1 cellular context compared by ENCODE assay signal in the genomic region with DNA sequence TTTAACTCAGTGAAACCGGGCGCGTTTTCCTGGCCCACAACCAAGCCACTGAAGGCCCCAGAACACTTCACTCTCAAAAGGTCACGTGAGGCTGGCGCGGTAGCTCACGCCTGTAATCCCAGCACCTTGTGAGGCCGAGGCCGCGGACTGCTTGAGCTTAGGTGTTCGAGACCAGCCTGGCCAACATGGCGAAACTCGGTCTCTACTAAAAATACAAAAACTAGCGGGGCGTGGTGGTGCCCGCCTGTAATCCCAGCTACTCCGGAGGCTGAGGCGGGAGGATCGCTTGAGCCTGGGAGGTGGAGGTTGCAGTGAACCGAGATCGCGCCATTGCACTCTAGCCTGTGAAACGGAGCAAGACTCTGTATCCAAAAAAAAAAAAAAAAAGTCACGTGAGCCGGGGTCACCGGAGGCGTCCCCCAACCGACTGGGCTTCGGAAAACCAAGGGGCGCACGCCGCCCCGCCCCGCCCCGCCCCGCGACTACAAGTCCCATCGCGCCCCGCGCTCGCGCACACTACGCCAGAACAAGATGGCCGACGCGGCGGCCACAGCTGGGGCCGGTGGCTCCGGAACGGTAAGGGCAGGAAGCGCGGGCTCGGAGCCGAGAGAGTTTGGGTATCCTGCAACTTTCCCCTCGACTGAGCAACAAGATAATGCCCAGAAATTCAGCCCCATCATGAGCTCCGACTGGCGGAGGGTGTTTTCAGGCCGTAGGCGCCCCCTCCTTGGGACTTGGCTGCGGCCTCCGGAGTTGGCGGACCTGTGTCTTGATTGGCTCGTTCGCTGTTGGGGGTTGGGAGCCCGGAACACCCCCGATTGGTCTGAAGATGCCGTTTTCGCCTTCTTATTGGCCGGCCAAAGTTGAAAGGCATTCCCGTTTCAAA.
TF ChIP-seq lines count a peak whose summit lies in the region.

A gene with protein sequence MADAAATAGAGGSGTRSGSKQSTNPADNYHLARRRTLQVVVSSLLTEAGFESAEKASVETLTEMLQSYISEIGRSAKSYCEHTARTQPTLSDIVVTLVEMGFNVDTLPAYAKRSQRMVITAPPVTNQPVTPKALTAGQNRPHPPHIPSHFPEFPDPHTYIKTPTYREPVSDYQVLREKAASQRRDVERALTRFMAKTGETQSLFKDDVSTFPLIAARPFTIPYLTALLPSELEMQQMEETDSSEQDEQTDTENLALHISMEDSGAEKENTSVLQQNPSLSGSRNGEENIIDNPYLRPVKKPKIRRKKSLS (plus strand): TSS at position 514 of the 886 bp plus-strand sequence. CDS start 18 bp downstream, at position 532.

TF ChIP-seq in SK-N-SH treated with all-trans-retinoic acid at 6 μM for 48 hours, 23 proteins besides CTCF, POLR2A, EP300 and RAD21 (continued from another document):
- TF ChIP-seq, protein P1, sequence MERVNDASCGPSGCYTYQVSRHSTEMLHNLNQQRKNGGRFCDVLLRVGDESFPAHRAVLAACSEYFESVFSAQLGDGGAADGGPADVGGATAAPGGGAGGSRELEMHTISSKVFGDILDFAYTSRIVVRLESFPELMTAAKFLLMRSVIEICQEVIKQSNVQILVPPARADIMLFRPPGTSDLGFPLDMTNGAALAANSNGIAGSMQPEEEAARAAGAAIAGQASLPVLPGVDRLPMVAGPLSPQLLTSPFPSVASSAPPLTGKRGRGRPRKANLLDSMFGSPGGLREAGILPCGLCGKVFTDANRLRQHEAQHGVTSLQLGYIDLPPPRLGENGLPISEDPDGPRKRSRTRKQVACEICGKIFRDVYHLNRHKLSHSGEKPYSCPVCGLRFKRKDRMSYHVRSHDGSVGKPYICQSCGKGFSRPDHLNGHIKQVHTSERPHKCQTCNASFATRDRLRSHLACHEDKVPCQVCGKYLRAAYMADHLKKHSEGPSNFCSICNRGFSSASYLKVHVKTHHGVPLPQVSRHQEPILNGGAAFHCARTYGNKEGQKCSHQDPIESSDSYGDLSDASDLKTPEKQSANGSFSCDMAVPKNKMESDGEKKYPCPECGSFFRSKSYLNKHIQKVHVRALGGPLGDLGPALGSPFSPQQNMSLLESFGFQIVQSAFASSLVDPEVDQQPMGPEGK (CRISPR knock-in tag; IDR thresholded peaks at IDR 0.05; ENCODE audit: borderline replicate concordance), result 0 out of 2 replicates have a peak, but pooled peaks have one; percentile 44
